12 cellular contexts compared by ENCODE assay signal in the genomic region with DNA sequence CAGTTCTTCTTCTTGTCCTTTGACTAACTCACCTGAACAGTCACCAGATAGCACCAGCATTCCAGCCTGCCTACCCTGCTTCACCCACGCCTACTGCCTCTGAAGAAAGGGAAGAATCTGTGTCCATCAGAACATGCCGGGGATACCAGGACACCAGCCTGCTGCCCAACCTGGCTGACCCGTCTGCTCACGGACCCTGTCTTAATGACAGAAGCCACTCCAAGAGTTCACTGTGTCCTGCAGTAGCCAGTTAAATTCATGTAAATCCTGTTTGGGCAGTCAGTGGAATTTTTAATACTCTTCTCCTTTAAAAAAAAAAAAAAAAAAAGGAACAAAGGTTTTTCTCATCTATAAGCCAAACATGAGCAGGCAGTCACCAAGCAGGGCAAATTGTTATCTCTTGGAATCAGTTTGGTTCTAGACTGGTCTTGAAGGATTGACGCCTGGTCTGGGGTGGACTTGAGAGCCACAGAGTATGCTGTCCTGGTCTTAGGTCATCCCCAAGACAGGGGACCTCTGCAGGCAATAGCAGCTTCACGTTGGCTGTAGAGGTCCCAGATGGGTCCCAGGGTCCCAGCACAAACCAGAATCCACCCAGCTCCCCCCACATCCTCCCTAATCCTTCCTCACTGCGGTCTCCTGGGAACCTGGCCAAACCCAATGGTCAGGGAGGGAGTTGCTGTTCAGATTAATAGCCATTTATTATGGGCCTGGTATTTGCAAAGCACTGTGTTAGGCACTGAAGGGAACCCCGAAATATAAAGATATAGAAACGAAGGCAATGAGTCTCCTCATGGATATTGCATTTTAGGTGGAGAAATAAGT.
DNase-seq lines count a peak whose midpoint lies in the region; ATAC-seq and TF ChIP-seq lines count a peak whose summit lies in the region.
"Had no signal": no experiment of that assay in that cellular context is flagged by ENCODE, and none has a peak within 500 bp of the region (broad histone marks: within the 10 kb centered on the region; RNA-seq: fewer than 3 reads in every experiment).

No MANE protein-coding gene starts in this region.

- H3K4me3 Mint-ChIP-seq in activated CD8-positive, alpha-beta T cell treated with anti-CD3 and anti-CD28 coated beads, Interleukin-2, amount 10 ng/mL, durations not matched to agents 7 days and 5 days: no peak overlapping the region

- H3K27ac Mint-ChIP-seq in activated naive CD4-positive, alpha-beta T cell treated with anti-CD3 and anti-CD28 coated beads, Interleukin-2, amount 50 U/mL, for 72 hours: peak overlapping the region; percentile 90 to 100
- H3K27ac Mint-ChIP-seq in activated CD8-positive, alpha-beta T cell treated with anti-CD3 and anti-CD28 coated beads, Interleukin-2, amount 10 ng/mL, durations not matched to agents 7 days and 5 days: peak overlapping the region; percentile 60

- H3K27ac ChIP-seq in thyroid gland: peak overlapping the region; percentile 85 to 94 (median 93)
- H3K27ac ChIP-seq: ascending aorta, SK-N-MC had no signal

- H3K9me3 ChIP-seq in thyroid gland: no peaks in the 10 kb centered on the region
- H3K9me3 ChIP-seq: ascending aorta had no signal

- H3K9me3 Mint-ChIP-seq in activated naive CD4-positive, alpha-beta T cell treated with anti-CD3 and anti-CD28 coated beads, Interleukin-2, amount 50 U/mL, for 72 hours: no peaks in the 10 kb centered on the region
- no peaks in the 10 kb centered on the region for H3K9me3 Mint-ChIP-seq in activated CD8-positive, alpha-beta T cell treated with anti-CD3 and anti-CD28 coated beads, Interleukin-2, amount 10 ng/mL, durations not matched to agents 7 days and 5 days (ENCODE audit: insufficient read depth)

- no peak for DNase-seq in activated naive CD4-positive, alpha-beta T cell treated with anti-CD3 and anti-CD28 coated beads, Interleukin-2, amount 50 U/mL, for 72 hours (ENCODE audit: low spot score in 2 of 2)
- DNase-seq in activated naive CD4-positive, alpha-beta T cell treated with anti-CD3 and anti-CD28 coated beads, Interleukin-2, amount 50 U/mL, for 16 hours: no peak
- DNase-seq in activated CD8-positive, alpha-beta T cell treated with anti-CD3 and anti-CD28 coated beads, Interleukin-2, amount 10 ng/mL, durations not matched to agents 7 days and 5 days: no peak
- DNase-seq in fibroblast of the aortic adventitia (ENCODE audit: low read depth) (peak; percentile 51), thyroid gland (peak; percentile 66), SKM-1 treated with dmso at 0.1 percent for 144 hours (lab: John Stamatoyannopoulos, UW; ENCODE audit: unreplicated experiment) (no peak), NCI-H524 (lab: John Stamatoyannopoulos, UW) (no peak), NCI-H2227 (lab: John Stamatoyannopoulos, UW; ENCODE audit: unreplicated experiment) (no peak)
- DNase-seq: NCI-H1105 treated with DMSO at 0.1 percent for 48 hours, NCI-H526 treated with DMSO at 0.1 percent for 48 hours had no signal

- peaks cover 81% of the 10 kb centered on the region for H3K4me1 Mint-ChIP-seq in activated CD8-positive, alpha-beta T cell treated with anti-CD3 and anti-CD28 coated beads, Interleukin-2, amount 10 ng/mL, durations not matched to agents 7 days and 5 days (ENCODE audit: low read depth)

- intact Hi-C loops in thyroid gland (cut with DNase I): no loop called here

- H3K27me3 ChIP-seq in thyroid gland: no peaks in the 10 kb centered on the region
- H3K27me3 ChIP-seq: ascending aorta had no signal

- H3K36me3 Mint-ChIP-seq in activated naive CD4-positive, alpha-beta T cell treated with anti-CD3 and anti-CD28 coated beads, Interleukin-2, amount 50 U/mL, for 72 hours: peaks cover 25 to 29% of the 10 kb centered on the region in 2 donors
- peaks cover 77% of the 10 kb centered on the region for H3K36me3 Mint-ChIP-seq in activated CD8-positive, alpha-beta T cell treated with anti-CD3 and anti-CD28 coated beads, Interleukin-2, amount 10 ng/mL, durations not matched to agents 7 days and 5 days (ENCODE audit: low read depth)

- POLR2A ChIA-PET in activated CD8-positive, alpha-beta T cell treated with anti-CD3 and anti-CD28 coated beads, Interleukin-2, amount 10 ng/mL, durations not matched to agents 7 days and 5 days (lab: Charles Lee): no interaction called here

- TF ChIP-seq POLR2A in thyroid gland (IDR thresholded peaks at IDR 0.05): peak in 1 of 2 donors; percentile 52

- ATAC-seq in activated naive CD4-positive, alpha-beta T cell treated with anti-CD3 and anti-CD28 coated beads, Interleukin-2, amount 50 U/mL, for 72 hours: no peak
- no peak for ATAC-seq in activated CD8-positive, alpha-beta T cell treated with anti-CD3 and anti-CD28 coated beads, Interleukin-2, amount 10 ng/mL, durations not matched to agents 7 days and 5 days

- no peaks in the 10 kb centered on the region for H3K36me3 ChIP-seq in thyroid gland
- H3K36me3 ChIP-seq: ascending aorta had no signal

- 57 to 58% methylated on average over 9 of the region's 9 CpGs for WGBS in thyroid gland, 2 donors

- CTCF ChIA-PET in activated CD8-positive, alpha-beta T cell treated with anti-CD3 and anti-CD28 coated beads, Interleukin-2, amount 10 ng/mL, durations not matched to agents 7 days and 5 days (lab: Charles Lee): interaction anchor here (1.2 kb wide), 1 partner anchor 216 kb away, joined by 3 read pairs; no protein-coding TSS in a partner anchor

- no peaks in the 10 kb centered on the region for H3K27me3 Mint-ChIP-seq in activated CD8-positive, alpha-beta T cell treated with anti-CD3 and anti-CD28 coated beads, Interleukin-2, amount 10 ng/mL, durations not matched to agents 7 days and 5 days (ENCODE audit: low read depth)

- H3K4me3 ChIP-seq in fibroblast of the aortic adventitia (ENCODE audit: low read depth, low read length) (no peak overlapping the region), thyroid gland (replicated peaks in 1 of 3) (no peak overlapping the region)
- H3K4me3 ChIP-seq: ascending aorta, SK-N-MC had no signal

- peaks cover 64 to 92% of the 10 kb centered on the region in 2 donors for H3K4me1 ChIP-seq in thyroid gland

- TF ChIP-seq CTCF in fibroblast of the aortic adventitia (IDR thresholded peaks at IDR 0.05; ENCODE audit: insufficient read depth, low read length) (no peak), thyroid gland (IDR thresholded peaks at IDR 0.05) (no peak)

Comparison
In these comparisons a context has a peak if more than half of its experiments do, and no peak if none do; other contexts are left out.
1. DNase-seq: peak in fibroblast of the aortic adventitia (single experiment) and thyroid gland (2 of 2); none in activated naive CD4-positive, alpha-beta T cell treated with anti-CD3 and anti-CD28 coated beads, Interleukin-2, amount 50 U/mL, for 72 hours (0 of 2), activated naive CD4-positive, alpha-beta T cell treated with anti-CD3 and anti-CD28 coated beads, Interleukin-2, amount 50 U/mL, for 16 hours (single experiment), activated CD8-positive, alpha-beta T cell treated with anti-CD3 and anti-CD28 coated beads, Interleukin-2, amount 10 ng/mL, durations not matched to agents 7 days and 5 days (single experiment), SKM-1 treated with dmso at 0.1 percent for 144 hours (single experiment), NCI-H524 (0 of 2) and NCI-H2227 (single experiment).